19 cellular contexts compared by ENCODE assay signal in the genomic region with DNA sequence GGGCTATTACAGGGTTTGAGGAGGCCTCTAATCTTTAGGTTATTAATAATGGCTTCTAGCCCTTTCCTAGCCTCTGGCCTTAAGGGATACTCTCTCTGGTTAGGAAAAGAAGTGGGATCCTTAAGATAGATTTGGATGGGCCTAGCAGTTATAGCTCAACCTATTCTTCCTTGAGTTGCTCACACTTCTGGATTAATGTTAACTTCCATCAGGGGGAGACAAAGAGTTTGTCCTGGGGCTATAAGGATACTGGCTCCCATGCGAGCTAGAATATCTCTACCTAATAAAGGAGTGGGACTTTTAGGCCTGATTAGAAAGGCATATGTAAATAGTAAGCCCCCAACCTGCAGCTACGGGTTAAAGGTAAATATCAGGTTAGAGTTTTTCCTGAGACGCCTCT. TPM values are rescaled to one million over a fixed set of nuclear protein-coding genes. Genes with fewer than 3 reads are reported as not detected.
A peak's percentile ranks its signal among the peaks of the same experiment; 100 is the strongest.
DNase-seq lines count a peak whose midpoint lies in the region; ATAC-seq and TF ChIP-seq lines count a peak whose summit lies in the region.
"Had no signal": no experiment of that assay in that cellular context is flagged by ENCODE, and none has a peak within 500 bp of the region (broad histone marks: within the 10 kb centered on the region; RNA-seq: fewer than 3 reads in every experiment).

No MANE protein-coding gene starts in this region.

- H3K9me3 ChIP-seq in OCI-LY1 (ENCODE audit: low read length) (peaks cover 6% of the 10 kb centered on the region), thyroid gland (no peaks in the 10 kb centered on the region)

- H3K9me3 Mint-ChIP-seq in GM23338 (peaks cover 40% of the 10 kb centered on the region), progenitor cell of endocrine pancreas (ENCODE audit: low read depth) (peaks cover 20% of the 10 kb centered on the region)

- peak; percentile 31 to 34; a peak in 3 of 4 replicates for TF ChIP-seq CTCF in GM23338 (conservative IDR thresholded peaks at IDR 0.05; ENCODE audit: low read depth in 2 of 2)
- TF ChIP-seq CTCF in OCI-LY1 (IDR thresholded peaks at IDR 0.05; ENCODE audit: low read length): peak; percentile 5; the same call in 1 of the 2 replicates
- TF ChIP-seq CTCF in cardiac fibroblast (IDR thresholded peaks at IDR 0.05; ENCODE audit: low read depth, low read length): peak; percentile 37
- TF ChIP-seq CTCF in progenitor cell of endocrine pancreas (IDR thresholded peaks at IDR 0.05; ENCODE audit: unreplicated experiment): peak; percentile 11
- TF ChIP-seq CTCF in thyroid gland (IDR thresholded peaks at IDR 0.05): no peak

- no peak overlapping the region for H3K27ac Mint-ChIP-seq in GM23338
- H3K27ac Mint-ChIP-seq in progenitor cell of endocrine pancreas: no peak overlapping the region
- H3K27ac Mint-ChIP-seq: activated CD4-positive, alpha-beta memory T cell treated with anti-CD3 and anti-CD28 coated beads for 36 hours; activated naive CD8-positive, alpha-beta T cell treated with anti-CD3 and anti-CD28 coated beads, Interleukin-2, amount 10 ng/mL, durations not matched to agents 7 days and 5 days; CD8-positive, alpha-beta T cell; memory B cell; nephron progenitor cell had no signal

- no peak overlapping the region for H3K4me2 ChIP-seq in GM23338
- H3K4me2 ChIP-seq in OCI-LY1 (ENCODE audit: low read length): no peak overlapping the region

- H3K27ac ChIP-seq in GM23338 (ENCODE audit: low read depth): no peak overlapping the region
- no peak overlapping the region for H3K27ac ChIP-seq in OCI-LY1 (ENCODE audit: low read depth, low read length, poor library complexity, severe bottlenecking)
- H3K27ac ChIP-seq in thyroid gland: no peak overlapping the region
- H3K27ac ChIP-seq in caudate nucleus (ENCODE audit: low read depth, low read length): no peak overlapping the region

- H3K27me3 ChIP-seq in GM23338 (ENCODE audit: insufficient read depth) (no peaks in the 10 kb centered on the region), OCI-LY1 (ENCODE audit: insufficient read depth, low read length) (no peaks in the 10 kb centered on the region), thyroid gland (no peaks in the 10 kb centered on the region)

- WGBS in thyroid gland, 2 donors: 87 to 91% methylated on average over 3 of the region's 3 CpGs

- intact Hi-C loops in thyroid gland (cut with DNase I): no loop called here

- TF ChIP-seq POLR2A in thyroid gland (IDR thresholded peaks at IDR 0.05): no peak

- H3K4me1 Mint-ChIP-seq in GM23338 (no peaks in the 10 kb centered on the region), progenitor cell of endocrine pancreas (ENCODE audit: low read depth) (no peaks in the 10 kb centered on the region)
- H3K4me1 Mint-ChIP-seq: memory B cell, nephron progenitor cell had no signal

- H3K9ac ChIP-seq in OCI-LY1 (ENCODE audit: low read length): no peak overlapping the region

- DNase-seq in GM23338 (ENCODE audit: low spot score): peak; percentile 23
- DNase-seq in cardiac fibroblast (ENCODE audit: low read depth in 2 of 2): peak in 1 of 2 donors; percentile 26
- DNase-seq in progenitor cell of endocrine pancreas (ENCODE audit: low spot score, unreplicated experiment): no peak
- no peak for DNase-seq in thyroid gland
- DNase-seq in caudate nucleus (lab: John Stamatoyannopoulos, UW): no peak
- DNase-seq: activated CD4-positive, alpha-beta memory T cell treated with anti-CD3 and anti-CD28 coated beads for 36 hours; activated naive CD8-positive, alpha-beta T cell treated with anti-CD3 and anti-CD28 coated beads, Interleukin-2, amount 10 ng/mL, durations not matched to agents 7 days and 5 days; activated T-cell treated with anti-CD3 and anti-CD28 coated beads, Interleukin-2, amount 50 U/mL, for 4 hours; CD8-positive, alpha-beta T cell; KG1; NCI-H146; NCI-H446; nephron progenitor cell; retina had no signal

- H4K20me1 ChIP-seq in GM23338 (replicated peaks; ENCODE audit: insufficient read depth) (no peaks in the 10 kb centered on the region), OCI-LY1 (ENCODE audit: insufficient read depth, low read length) (no peaks in the 10 kb centered on the region)

- H3K36me3 ChIP-seq in GM23338 (ENCODE audit: insufficient read depth) (0 out of 2 replicates have a peak, but pooled peaks cover 4% of the 10 kb centered on the region), OCI-LY1 (ENCODE audit: insufficient read depth, low read length) (no peaks in the 10 kb centered on the region), thyroid gland (no peaks in the 10 kb centered on the region)

- H3K4me3 Mint-ChIP-seq in GM23338 (no peak overlapping the region), progenitor cell of endocrine pancreas (ENCODE audit: low read depth) (no peak overlapping the region)
- H3K4me3 Mint-ChIP-seq: activated CD4-positive, alpha-beta memory T cell treated with anti-CD3 and anti-CD28 coated beads for 36 hours; activated naive CD8-positive, alpha-beta T cell treated with anti-CD3 and anti-CD28 coated beads, Interleukin-2, amount 10 ng/mL, durations not matched to agents 7 days and 5 days; activated T-cell treated with anti-CD3 and anti-CD28 coated beads, Interleukin-2, amount 50 U/mL, for 4 hours; CD8-positive, alpha-beta T cell; memory B cell; nephron progenitor cell had no signal

- H3K4me1 ChIP-seq in GM23338 (ENCODE audit: insufficient read depth) (no peaks in the 10 kb centered on the region), OCI-LY1 (ENCODE audit: insufficient read depth, low read length, severe bottlenecking) (no peaks in the 10 kb centered on the region), thyroid gland (no peaks in the 10 kb centered on the region)

- no peaks in the 10 kb centered on the region for H3F3A ChIP-seq in GM23338 (replicated peaks; ENCODE audit: low read depth)
- H3F3A ChIP-seq in OCI-LY1 (ENCODE audit: insufficient read depth, low read length): no peaks in the 10 kb centered on the region

- peaks cover 25% of the 10 kb centered on the region for H3K36me3 Mint-ChIP-seq in GM23338 (ENCODE audit: low read depth)
- peaks cover 2% of the 10 kb centered on the region for H3K36me3 Mint-ChIP-seq in progenitor cell of endocrine pancreas (ENCODE audit: insufficient read depth)
- H3K36me3 Mint-ChIP-seq: activated naive CD8-positive, alpha-beta T cell treated with anti-CD3 and anti-CD28 coated beads, Interleukin-2, amount 10 ng/mL, durations not matched to agents 7 days and 5 days; CD8-positive, alpha-beta T cell; memory B cell had no signal

- H3K27me3 Mint-ChIP-seq in GM23338 (ENCODE audit: insufficient read depth, low read depth, poor library complexity) (no peaks in the 10 kb centered on the region), progenitor cell of endocrine pancreas (no peaks in the 10 kb centered on the region)

- ATAC-seq in GM23338 (no peak), GM18520 (IDR thresholded peaks at IDR 0.05; ENCODE audit: unreplicated experiment) (no peak)
- ATAC-seq: activated T-cell treated with anti-CD3 and anti-CD28 coated beads, Interleukin-2, amount 50 U/mL, for 4 hours; CD8-positive, alpha-beta T cell; SK-N-SH treated with all-trans-retinoic acid at 6 μM for 48 hours had no signal

- H3K4me3 ChIP-seq in GM23338: no peak overlapping the region
- H3K4me3 ChIP-seq in OCI-LY1 (ENCODE audit: low read depth, low read length, poor library complexity, severe bottlenecking): no peak overlapping the region
- no peak overlapping the region for H3K4me3 ChIP-seq in cardiac fibroblast (replicated peaks in 1 of 2; ENCODE audit: low read depth in 2 of 2, low read length in 2 of 2)
- no peak overlapping the region for H3K4me3 ChIP-seq in thyroid gland (replicated peaks in 1 of 3)

- no peak overlapping the region for H2AFZ ChIP-seq in GM23338
- no peak overlapping the region for H2AFZ ChIP-seq in OCI-LY1 (ENCODE audit: low read length)

- H3K9me2 ChIP-seq in GM23338 (ENCODE audit: insufficient read depth): no peaks in the 10 kb centered on the region
- no peaks in the 10 kb centered on the region for H3K9me2 ChIP-seq in OCI-LY1 (ENCODE audit: low read depth, low read length)

- H3K79me2 ChIP-seq in GM23338 (replicated peaks; ENCODE audit: insufficient read depth): no peaks in the 10 kb centered on the region
- no peaks in the 10 kb centered on the region for H3K79me2 ChIP-seq in OCI-LY1 (ENCODE audit: insufficient read depth, low read length)

TF ChIP-seq in GM23338, 12 proteins besides CTCF, POLR2A, EP300 and RAD21:
- no peak for TF ChIP-seq CREB1 (CRISPR knock-in tag; IDR thresholded peaks at IDR 0.05; ENCODE audit: low read depth)

RNA-seq across cellular contexts. Expression of gene PTH2R, which starts 14.3 kb away (rescaled TPM):
- total RNA-seq in GM23338 (2014; rRNA removed; shearing (Covaris generic)): 0.19 and 0.38 TPM in 2 replicates
- polyA plus RNA-seq in GM23338 (2016; fragmentation: Nextera tagmentation; extraction: Ambion mirVana): 0.18 and 0.42 TPM in 2 replicates
- total RNA-seq in progenitor cell of endocrine pancreas (2.5 and 3.5 TPM in 2 replicates), thyroid gland (not detected)
- total RNA-seq: activated T-cell treated with anti-CD3 and anti-CD28 coated beads, Interleukin-2, amount 50 U/mL, for 4 hours; CD8-positive, alpha-beta T cell; endothelial cell of umbilical vein had no signal
- polyA plus RNA-seq: endothelial cell of umbilical vein had no signal

Comparison
In these comparisons a context has a peak if more than half of its experiments do, and no peak if none do; other contexts are left out.
1. CTCF ChIP-seq: peak in GM23338 (2 of 2), OCI-LY1 (single experiment), cardiac fibroblast (single experiment) and progenitor cell of endocrine pancreas (single experiment); none in thyroid gland (0 of 6).